29 cellular contexts compared by ENCODE assay signal in the genomic region with DNA sequence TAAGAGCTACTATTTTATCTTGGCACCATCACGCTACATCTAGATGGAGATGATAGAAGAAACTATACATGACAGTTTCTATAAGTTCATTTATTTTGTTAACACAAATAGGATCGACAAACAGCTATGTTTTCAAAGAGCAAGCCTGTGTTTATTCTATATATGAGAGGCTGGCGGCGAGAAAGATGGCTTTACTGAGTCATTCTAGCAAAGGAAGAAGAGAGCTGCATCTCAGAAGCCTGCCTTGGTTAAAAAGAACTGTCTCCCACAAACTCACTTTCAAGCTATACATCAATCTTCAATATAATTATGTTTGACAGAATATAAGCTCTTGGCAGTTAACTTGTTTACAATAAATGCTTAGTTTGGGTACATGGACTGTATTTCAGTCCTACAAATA.
"Had no signal": no experiment of that assay in that cellular context is flagged by ENCODE, and none has a peak within 500 bp of the region (broad histone marks: within the 10 kb centered on the region; RNA-seq: fewer than 3 reads in every experiment).

No MANE protein-coding gene starts in this region.

- H3K27ac ChIP-seq: brain microvascular endothelial cell, KMS-11, PC-9 had no signal

- H3K27ac Mint-ChIP-seq: activated CD4-positive, alpha-beta T cell treated with anti-CD3 and anti-CD28 coated beads for 36 hours; activated CD4-positive, alpha-beta T cell treated with anti-CD3 and anti-CD28 coated beads, Interleukin-2, amount 10 ng/mL, durations not matched to agents 7 days and 5 days; activated naive CD8-positive, alpha-beta T cell treated with anti-CD3 and anti-CD28 coated beads for 36 hours had no signal

- H3K9me3 Mint-ChIP-seq: activated CD4-positive, alpha-beta T cell treated with anti-CD3 and anti-CD28 coated beads, Interleukin-2, amount 10 ng/mL, durations not matched to agents 7 days and 5 days; activated naive CD8-positive, alpha-beta T cell treated with anti-CD3 and anti-CD28 coated beads for 36 hours; activated T-cell treated with anti-CD3 and anti-CD28 coated beads, Interleukin-2, amount 50 U/mL, for 4 hours had no signal

- ATAC-seq: activated CD4-positive, alpha-beta T cell treated with anti-CD3 and anti-CD28 coated beads for 36 hours; activated CD4-positive, CD25-positive, alpha-beta regulatory T cell treated with anti-CD3 and anti-CD28 coated beads, Interleukin-2, amount 50 U/mL, for 24 hours; activated T-cell treated with anti-CD3 and anti-CD28 coated beads, Interleukin-2, amount 50 U/mL, for 4 hours had no signal

- H2AFZ ChIP-seq: PC-9 had no signal

- H3K27me3 ChIP-seq: brain microvascular endothelial cell had no signal

- H3K36me3 ChIP-seq: brain microvascular endothelial cell had no signal

- H3K4me1 Mint-ChIP-seq: activated CD4-positive, alpha-beta T cell treated with anti-CD3 and anti-CD28 coated beads for 36 hours; activated CD4-positive, alpha-beta T cell treated with anti-CD3 and anti-CD28 coated beads, Interleukin-2, amount 10 ng/mL, durations not matched to agents 7 days and 5 days; activated naive CD8-positive, alpha-beta T cell treated with anti-CD3 and anti-CD28 coated beads for 36 hours had no signal

- DNase-seq: activated CD4-positive, alpha-beta T cell treated with anti-CD3 and anti-CD28 coated beads for 36 hours; activated CD4-positive, alpha-beta T cell treated with anti-CD3 and anti-CD28 coated beads, Interleukin-2, amount 10 ng/mL, durations not matched to agents 7 days and 5 days; activated CD4-positive, alpha-beta T cell treated with anti-CD3 and anti-CD28 coated beads, Interleukin-2, amount 50 U/mL, for 48 hours; activated CD8-positive, alpha-beta memory T cell treated with anti-CD3 and anti-CD28 coated beads, Interleukin-2, amount 50 U/mL, for 4 hours; activated effector memory CD4-positive, alpha-beta T cell treated with Interleukin-2 at 50 U/mL for 16 hours; activated naive CD4-positive, alpha-beta T cell; activated naive CD4-positive, alpha-beta T cell treated with anti-CD3 and anti-CD28 coated beads, Interleukin-2, amount 50 U/mL, for 16 hours; activated naive CD8-positive, alpha-beta T cell treated with anti-CD3 and anti-CD28 coated beads for 36 hours; activated T-cell treated with anti-CD3 and anti-CD28 coated beads for 4 hours; activated T-cell treated with anti-CD3 and anti-CD28 coated beads, Interleukin-2, amount 50 U/mL, for 4 hours; amniotic stem cell; aorta; brain microvascular endothelial cell; central memory CD4-positive, alpha-beta T cell; MM.1S; MV-4-11; NCI-H1092 treated with DMSO at 0.1 percent for 48 hours; NCI-H146; NCI-H187; NCI-H2029 treated with DMSO at 0.1 percent for 48 hours; NCI-H345; NCI-H524 treated with DMSO at 0.1 percent for 48 hours; PC-9; Right ventricle myocardium superior; SW 1271; T1000 had no signal

- H3K36me3 Mint-ChIP-seq: activated naive CD8-positive, alpha-beta T cell treated with anti-CD3 and anti-CD28 coated beads for 36 hours had no signal

- H3K4me2 ChIP-seq: KMS-11, PC-9 had no signal

- FAIRE-seq: TTC549 had no signal

- H3K9ac ChIP-seq: KMS-11 had no signal

- H3K4me3 ChIP-seq: PC-9 had no signal

- H3K4me3 Mint-ChIP-seq: activated CD4-positive, alpha-beta T cell treated with anti-CD3 and anti-CD28 coated beads for 36 hours; activated CD4-positive, alpha-beta T cell treated with anti-CD3 and anti-CD28 coated beads, Interleukin-2, amount 10 ng/mL, durations not matched to agents 7 days and 5 days; activated naive CD8-positive, alpha-beta T cell treated with anti-CD3 and anti-CD28 coated beads for 36 hours; activated T-cell treated with anti-CD3 and anti-CD28 coated beads, Interleukin-2, amount 50 U/mL, for 4 hours had no signal
